In genomic region chr10:73084209-73084608, GRCh38 we compare ENCODE assay signal across 19 cellular contexts. TPM values are rescaled to one million over a fixed set of nuclear protein-coding genes. Genes with fewer than 3 reads are reported as not detected.
A peak's percentile ranks its signal among the peaks of the same experiment; 100 is the strongest.
DNase-seq lines count a peak whose midpoint lies in the region; ATAC-seq and TF ChIP-seq lines count a peak whose summit lies in the region.
"Had no signal": no experiment of that assay in that cellular context is flagged by ENCODE, and none has a peak within 500 bp of the region (broad histone marks: within the 10 kb centered on the region; RNA-seq: fewer than 3 reads in every experiment).

No MANE protein-coding gene starts in this region.

- H3K27me3 ChIP-seq in left ventricle myocardium inferior (ENCODE audit: low read depth) = no peaks in the 10 kb centered on the region
- H3K27me3 ChIP-seq in heart left ventricle = no peaks in the 10 kb centered on the region
- no peaks in the 10 kb centered on the region for H3K27me3 ChIP-seq in IMR-90 (ENCODE audit: control insufficient read depth, insufficient read depth, low read length)
- no peaks in the 10 kb centered on the region for H3K27me3 ChIP-seq in mesenchymal stem cell (ENCODE audit: control insufficient read depth in 1 of 2, insufficient read depth in 1 of 2, low read length in 2 of 2)
- no peaks in the 10 kb centered on the region for H3K27me3 ChIP-seq in H9 (ENCODE audit: insufficient read depth, low read length)
- H3K27me3 ChIP-seq: BLaER1 had no signal

- POLR2A ChIA-PET in HEK293 (lab: Yijun Ruan, JAX) (no interaction called here), IMR-90 (lab: Charles Lee; ENCODE audit: unreplicated experiment) (no interaction called here)

- H2BK12ac ChIP-seq in mesenchymal stem cell (ENCODE audit: low read length in 2 of 2) (no peak overlapping the region), H9 (ENCODE audit: insufficient read length, low read depth, low read length) (no peak overlapping the region)

- in situ Hi-C loops in IMR-90 (cut with MboI; ENCODE audit: low sequenced_read_pairs) = no loop called here

- CTCF ChIA-PET in HEK293 (lab: Yijun Ruan, JAX) = interaction anchor here (1.1 kb wide), 1 partner anchor 11 kb away, joined by 4 read pairs; no protein-coding TSS in a partner anchor
- CTCF ChIA-PET in IMR-90 (lab: Yijun Ruan, JAX) = no interaction called here

- no peaks in the 10 kb centered on the region for H3K27me3 Mint-ChIP-seq in H9 (ENCODE audit: low read depth)
- H3K27me3 Mint-ChIP-seq: CD4-positive, CD25-positive, alpha-beta regulatory T cell had no signal

- DNase-seq in left ventricle myocardium inferior (no peak), heart left ventricle (no peak), IMR-90 (no peak), mesenchymal stem cell (peak; percentile 5), H9 (no peak)
- DNase-seq: Caco-2; CD4-positive, CD25-positive, alpha-beta regulatory T cell; CD8-positive, alpha-beta T cell; DMS153; DND-41; GM23248; H7; HFFc6 had no signal

- no peak for TF ChIP-seq CTCF in left ventricle myocardium inferior (IDR thresholded peaks at IDR 0.05; ENCODE audit: borderline replicate concordance)
- no peak for TF ChIP-seq CTCF in heart left ventricle (IDR thresholded peaks at IDR 0.05)
- no peak for TF ChIP-seq CTCF in HEK293 (tag by site-specific recombination; IDR thresholded peaks at IDR 0.05)
- TF ChIP-seq CTCF in IMR-90 (conservative IDR thresholded peaks at IDR 0.05; ENCODE audit: low read depth, low read length) = no peak
- TF ChIP-seq CTCF in H9 (conservative IDR thresholded peaks at IDR 0.05) = no peak

- H3K79me1 ChIP-seq in IMR-90 (ENCODE audit: low read depth in 1 of 2, low read length in 2 of 2) = peaks cover 0 to 73% of the 10 kb centered on the region in 2 experiments; a peak in 3 of 4 replicates
- H3K79me1 ChIP-seq in mesenchymal stem cell (replicated peaks; ENCODE audit: low read length, poor library complexity, severe bottlenecking) = peaks cover 12% of the 10 kb centered on the region
- peaks cover 4% of the 10 kb centered on the region for H3K79me1 ChIP-seq in H9 (ENCODE audit: insufficient read depth, low read depth, low read length, poor library complexity, severe bottlenecking)

- H3K9me1 ChIP-seq in IMR-90 (ENCODE audit: insufficient read depth, low read length) = peaks cover 9% of the 10 kb centered on the region

- H3K27ac ChIP-seq in left ventricle myocardium inferior (replicated peaks) (peak overlapping the region; percentile 27), heart left ventricle (no peak overlapping the region), HEK293 (ENCODE audit: extremely low read depth, low read depth, low read length) (no peak overlapping the region), IMR-90 (ENCODE audit: insufficient read depth, low read length) (no peak overlapping the region), mesenchymal stem cell (ENCODE audit: low read length, poor library complexity, severe bottlenecking) (no peak overlapping the region), H9 (ENCODE audit: insufficient read length, low read depth, low read length) (no peak overlapping the region)
- H3K27ac ChIP-seq: BLaER1, C4-2B had no signal

- TF ChIP-seq POLR2A in heart left ventricle (IDR thresholded peaks at IDR 0.05) (no peak), IMR-90 (IDR thresholded peaks at IDR 0.05; ENCODE audit: low read depth, low read length) (no peak)

- no peak overlapping the region for H3K18ac ChIP-seq in IMR-90 (ENCODE audit: low read depth, low read length)
- H3K18ac ChIP-seq in mesenchymal stem cell (ENCODE audit: low read depth in 1 of 2, low read length in 2 of 2) = no peak overlapping the region
- H3K18ac ChIP-seq in H9 (ENCODE audit: insufficient read length, low read depth, low read length) = no peak overlapping the region

- no peak overlapping the region for H4K91ac ChIP-seq in IMR-90 (ENCODE audit: insufficient read depth, low read depth, low read length)
- no peak overlapping the region for H4K91ac ChIP-seq in mesenchymal stem cell (ENCODE audit: low read length)
- no peak overlapping the region for H4K91ac ChIP-seq in H9 (ENCODE audit: insufficient read length, low read depth, low read length)

- H3K9me3 ChIP-seq in left ventricle myocardium inferior (replicated peaks) (no peaks in the 10 kb centered on the region), heart left ventricle (no peaks in the 10 kb centered on the region), HEK293 (ENCODE audit: control insufficient read depth, insufficient read depth, low read depth, low read length) (no peaks in the 10 kb centered on the region), IMR-90 (ENCODE audit: control insufficient read depth, insufficient read depth, low read length) (no peaks in the 10 kb centered on the region), mesenchymal stem cell (ENCODE audit: control insufficient read depth, low read length) (no peaks in the 10 kb centered on the region), H9 (ENCODE audit: control insufficient read depth, low read depth, low read length) (no peaks in the 10 kb centered on the region)
- H3K9me3 ChIP-seq: BLaER1, Caco-2 had no signal

- H2AK9ac ChIP-seq in IMR-90 (replicated peaks; ENCODE audit: low read depth, low read length, poor library complexity) = no peak overlapping the region

- H3K4me2 ChIP-seq in IMR-90 (ENCODE audit: low read depth, low read length) (no peak overlapping the region), mesenchymal stem cell (ENCODE audit: low read length, poor library complexity, severe bottlenecking) (no peak overlapping the region), H9 (ENCODE audit: insufficient read depth, insufficient read length, low read length) (no peak overlapping the region)
- H3K4me2 ChIP-seq: BLaER1 had no signal

- H3K23me2 ChIP-seq in H9 (ENCODE audit: insufficient read length, low read depth, low read length, poor library complexity, severe bottlenecking) = no peaks in the 10 kb centered on the region

- H2AK5ac ChIP-seq in IMR-90 (ENCODE audit: low read depth, low read length) (0 out of 2 replicates have a peak overlapping the region, but pooled peaks have one; percentile 2), mesenchymal stem cell (ENCODE audit: low read length, severe bottlenecking) (no peak overlapping the region), H9 (ENCODE audit: insufficient read length, low read length) (no peak overlapping the region)

- no peak for TF ChIP-seq RAD21 in IMR-90 (IDR thresholded peaks at IDR 0.05; ENCODE audit: low read length)

- H3K4me1 ChIP-seq in left ventricle myocardium inferior (peaks cover 63% of the 10 kb centered on the region), heart left ventricle (peaks cover 0 to 64% (median 25%) of the 10 kb centered on the region in 12 donors), HEK293 (ENCODE audit: control insufficient read depth, insufficient read depth, low read length) (no peaks in the 10 kb centered on the region; the same call in 1 of the 2 replicates), IMR-90 (ENCODE audit: control insufficient read depth, insufficient read depth, low read length) (peaks cover 8% of the 10 kb centered on the region), mesenchymal stem cell (ENCODE audit: control insufficient read depth, insufficient read depth, low read depth, low read length) (peaks cover 2% of the 10 kb centered on the region), H9 (ENCODE audit: insufficient read depth, low read length) (no peaks in the 10 kb centered on the region; the same call in 1 of the 2 replicates)
- H3K4me1 ChIP-seq: BLaER1, Caco-2 had no signal

- peak overlapping the region; percentile 40; the same call in 1 of the 2 replicates for H3K14ac ChIP-seq in IMR-90 (replicated peaks; ENCODE audit: low read depth, low read length)
- no peak overlapping the region for H3K14ac ChIP-seq in mesenchymal stem cell (ENCODE audit: low read length in 2 of 2)
- H3K14ac ChIP-seq in H9 (ENCODE audit: insufficient read depth, low read length) = no peak overlapping the region

- H2BK5ac ChIP-seq in IMR-90 (ENCODE audit: low read depth, low read length, poor library complexity, severe bottlenecking) (no peak overlapping the region), mesenchymal stem cell (ENCODE audit: low read depth, low read length, poor library complexity, severe bottlenecking) (no peak overlapping the region), H9 (ENCODE audit: insufficient read length, low read length) (no peak overlapping the region)

- BruUV-seq in IMR-90 (replicated peaks; lab: Mats Ljungman, UMichigan) = no TSS peak

- no peak overlapping the region for H4K5ac ChIP-seq in IMR-90 (ENCODE audit: low read depth, low read length)
- H4K5ac ChIP-seq in H9 (ENCODE audit: insufficient read length, low read depth, low read length) = no peak overlapping the region

- H4K8ac ChIP-seq in IMR-90 (ENCODE audit: low read depth in 2 of 2, low read length in 2 of 2) = no peak overlapping the region
- no peak overlapping the region for H4K8ac ChIP-seq in mesenchymal stem cell (ENCODE audit: low read length)
- no peak overlapping the region for H4K8ac ChIP-seq in H9 (replicated peaks; ENCODE audit: insufficient read length, low read depth, low read length)

- no peaks in the 10 kb centered on the region for H3K36me3 Mint-ChIP-seq in H9 (ENCODE audit: insufficient read depth in 1 of 3, low read depth in 3 of 3)
- H3K36me3 Mint-ChIP-seq: CD4-positive, CD25-positive, alpha-beta regulatory T cell had no signal

- H2BK20ac ChIP-seq in IMR-90 (ENCODE audit: low read depth, low read length) (no peak overlapping the region), H9 (ENCODE audit: low read depth, low read length, poor library complexity, severe bottlenecking) (no peak overlapping the region)

- H3K56ac ChIP-seq in IMR-90 (ENCODE audit: extremely low read depth, insufficient read depth, low read length) (no peak overlapping the region), H9 (ENCODE audit: insufficient read length, low read depth, low read length) (no peak overlapping the region)

- WGBS in heart left ventricle, 4 donors = 81 to 90% (median 86%) methylated on average over 5 of the region's 5 CpGs
- WGBS in IMR-90 (ENCODE audit: extremely low coverage in 2 of 2, insufficient read length in 1 of 2), 2 experiments = no CpG with 5 or more reads among the region's 5 CpGs
- 100% methylated on average over 1 of the region's 5 CpGs for WGBS in mesenchymal stem cell
- no CpG with 5 or more reads among the region's 5 CpGs for WGBS in H9 (ENCODE audit: extremely low coverage, insufficient read length, low lambda C conversion rate)

- H3K23ac ChIP-seq in IMR-90 (ENCODE audit: low read depth, low read length) (no peak overlapping the region), mesenchymal stem cell (ENCODE audit: low read length in 2 of 2) (no peak overlapping the region), H9 (ENCODE audit: insufficient read length, low read depth, low read length) (no peak overlapping the region)

- no peak overlapping the region for H3K4me3 Mint-ChIP-seq in H9
- H3K4me3 Mint-ChIP-seq: CD4-positive, CD25-positive, alpha-beta regulatory T cell; CD8-positive, alpha-beta T cell had no signal

- no peak overlapping the region for H2BK120ac ChIP-seq in IMR-90 (ENCODE audit: low read depth, low read length)
- H2BK120ac ChIP-seq in mesenchymal stem cell (ENCODE audit: low read depth, low read length) = no peak overlapping the region
- H2BK120ac ChIP-seq in H9 (ENCODE audit: low read depth, low read length, poor library complexity, severe bottlenecking) = no peak overlapping the region

- intact Hi-C loops in left ventricle myocardium inferior (cut with micrococcal nuclease) (no loop called here), heart left ventricle (cut with DNase I) (loop anchor here in 1 of 10 donors (5.0 kb wide), 1 partner anchor 33 kb away; no protein-coding TSS in a partner anchor), IMR-90 (cut with micrococcal nuclease) (no loop called here)

- peaks cover 0 to 5% of the 10 kb centered on the region in 2 experiments; a peak in 1 of 4 replicates for H3K4me1 Mint-ChIP-seq in H9

- no peak overlapping the region for H3K27ac Mint-ChIP-seq in H9
- H3K27ac Mint-ChIP-seq: CD4-positive, CD25-positive, alpha-beta regulatory T cell; CD8-positive, alpha-beta T cell had no signal

- H3K9me3 Mint-ChIP-seq in H9 = no peaks in the 10 kb centered on the region
- H3K9me3 Mint-ChIP-seq: CD4-positive, CD25-positive, alpha-beta regulatory T cell; CD8-positive, alpha-beta T cell; HFFc6 had no signal

- H3K9ac ChIP-seq in IMR-90 (ENCODE audit: low read depth, low read length) (no peak overlapping the region), mesenchymal stem cell (ENCODE audit: low read length) (no peak overlapping the region), H9 (ENCODE audit: extremely low read depth, insufficient read length, low read length) (no peak overlapping the region)
- H3K9ac ChIP-seq: BLaER1, GM23248 had no signal

- no peak overlapping the region for H3K4me3 ChIP-seq in left ventricle myocardium inferior
- H3K4me3 ChIP-seq in heart left ventricle = no peak overlapping the region
- no peak overlapping the region for H3K4me3 ChIP-seq in HEK293 (ENCODE audit: low read depth, low read length)
- H3K4me3 ChIP-seq in IMR-90 (ENCODE audit: insufficient read depth, low read depth, low read length) = no peak overlapping the region
- H3K4me3 ChIP-seq in mesenchymal stem cell (ENCODE audit: insufficient read depth in 1 of 2, low read depth in 1 of 2, low read length in 2 of 2) = no peak overlapping the region
- H3K4me3 ChIP-seq: BLaER1, GM23248 had no signal

- H2BK15ac ChIP-seq in IMR-90 (ENCODE audit: low read depth, low read length) (no peak overlapping the region), mesenchymal stem cell (ENCODE audit: low read depth, poor library complexity, severe bottlenecking) (no peak overlapping the region), H9 (ENCODE audit: low read depth, low read length) (no peak overlapping the region)

- H3K36me3 ChIP-seq in left ventricle myocardium inferior = peaks cover 6% of the 10 kb centered on the region
- peaks cover 0 to 4% (median 0%) of the 10 kb centered on the region in 9 donors for H3K36me3 ChIP-seq in heart left ventricle
- no peaks in the 10 kb centered on the region; a peak in 1 of 3 replicates for H3K36me3 ChIP-seq in HEK293 (ENCODE audit: control insufficient read depth in 2 of 2, insufficient read depth in 1 of 2, low read length in 2 of 2)
- H3K36me3 ChIP-seq in IMR-90 (ENCODE audit: control insufficient read depth, insufficient read depth, low read length) = peaks cover 3% of the 10 kb centered on the region
- H3K36me3 ChIP-seq in mesenchymal stem cell (ENCODE audit: control insufficient read depth in 1 of 2, insufficient read depth in 2 of 2, low read depth in 1 of 2, low read length in 2 of 2) = peaks cover under 1 to 2% of the 10 kb centered on the region in 2 experiments

- dilution Hi-C loops in IMR-90 (cut with HindIII; ENCODE audit: low sequenced_read_pairs, unreplicated experiment) = no loop called here

- no peak overlapping the region for H2AFZ ChIP-seq in IMR-90 (replicated peaks; ENCODE audit: low read length, poor library complexity)
- no peak overlapping the region for H2AFZ ChIP-seq in mesenchymal stem cell (ENCODE audit: low read depth, low read length)
- no peak overlapping the region for H2AFZ ChIP-seq in H9 (ENCODE audit: low read length)
- H2AFZ ChIP-seq: GM23248 had no signal

- H4K20me1 ChIP-seq in IMR-90 (ENCODE audit: insufficient read depth, low read length) (peaks cover 81% of the 10 kb centered on the region), H9 (ENCODE audit: control insufficient read depth, insufficient read depth, insufficient read length) (no peaks in the 10 kb centered on the region)

- H3K4ac ChIP-seq in IMR-90 (ENCODE audit: low read depth, low read length) = no peak overlapping the region
- H3K4ac ChIP-seq in mesenchymal stem cell (ENCODE audit: low read depth in 1 of 2, low read length in 2 of 2) = no peak overlapping the region
- H3K4ac ChIP-seq in H9 (ENCODE audit: low read depth, low read length) = no peak overlapping the region

- ATAC-seq in heart left ventricle (no peak), IMR-90 (ENCODE audit: low read depth) (no peak), HG02884 (IDR thresholded peaks at IDR 0.05; ENCODE audit: unreplicated experiment) (no peak), GM19463 (IDR thresholded peaks at IDR 0.05; ENCODE audit: unreplicated experiment) (no peak)
- ATAC-seq: CD8-positive, alpha-beta T cell; HCT116 had no signal

- H3T11ph ChIP-seq in H9 (ENCODE audit: low read length) = no peak overlapping the region

- no peaks in the 10 kb centered on the region; the same call in 1 of the 2 replicates for H3K79me2 ChIP-seq in H9 (ENCODE audit: insufficient read depth, low read length)

RNA-seq across cellular contexts. Expression of gene P4HA1, which starts 12.5 kb away (rescaled TPM):
- total RNA-seq in left ventricle myocardium inferior (97.1 TPM), heart left ventricle (10 to 100 TPM; 44.5 to 71.7 (median 54.2) TPM), IMR-90 (2012; rRNA removed) (241 and 376 TPM in 2 replicates), H9 (2021) (47.8 and 48.6 TPM in 2 replicates)
- polyA plus RNA-seq in heart left ventricle (10 to 100 TPM; 18.0 to 33.6 TPM), IMR-90 (2012; rRNA removed) (133 and 178 TPM in 2 replicates)
- 23.4 and 30.4 TPM in 2 replicates for polyA plus RNA-seq in IMR-90 (2012; cell fraction: cytosol; rRNA removed)
- 5.0 and 68.2 TPM in 2 replicates for polyA plus RNA-seq in IMR-90 (2012; cell fraction: nucleus; rRNA removed; ENCODE audit: low replicate concordance)
- polyA plus RNA-seq in mesenchymal stem cell (2013, experiment 1 of 2) = 162 TPM
- polyA plus RNA-seq in mesenchymal stem cell (2013, experiment 2 of 2) = 170 TPM

RNA-seq across cellular contexts. Expression of gene NUDT13, which starts 26.0 kb away (rescaled TPM):
- total RNA-seq in left ventricle myocardium inferior (5.6 TPM), heart left ventricle (1 to 10 TPM; 2.1 to 5.7 (median 3.2) TPM), IMR-90 (2012; rRNA removed) (0.90 and 1.1 TPM in 2 replicates), H9 (2021) (1.5 and 1.6 TPM in 2 replicates)
- polyA plus RNA-seq in heart left ventricle (1 to 10 TPM; 1.8 to 5.8 TPM), IMR-90 (2012; rRNA removed) (1.3 and 1.7 TPM in 2 replicates)
- polyA plus RNA-seq in IMR-90 (2012; cell fraction: cytosol; rRNA removed) = 0.35 and 0.52 TPM in 2 replicates
- polyA plus RNA-seq in IMR-90 (2012; cell fraction: nucleus; rRNA removed; ENCODE audit: low replicate concordance) = 0.97 and 5.1 TPM in 2 replicates
- 2.0 TPM for polyA plus RNA-seq in mesenchymal stem cell (2013, experiment 1 of 2)
- 2.1 TPM for polyA plus RNA-seq in mesenchymal stem cell (2013, experiment 2 of 2)
